8 cellular contexts compared by ENCODE assay signal in the genomic region with DNA sequence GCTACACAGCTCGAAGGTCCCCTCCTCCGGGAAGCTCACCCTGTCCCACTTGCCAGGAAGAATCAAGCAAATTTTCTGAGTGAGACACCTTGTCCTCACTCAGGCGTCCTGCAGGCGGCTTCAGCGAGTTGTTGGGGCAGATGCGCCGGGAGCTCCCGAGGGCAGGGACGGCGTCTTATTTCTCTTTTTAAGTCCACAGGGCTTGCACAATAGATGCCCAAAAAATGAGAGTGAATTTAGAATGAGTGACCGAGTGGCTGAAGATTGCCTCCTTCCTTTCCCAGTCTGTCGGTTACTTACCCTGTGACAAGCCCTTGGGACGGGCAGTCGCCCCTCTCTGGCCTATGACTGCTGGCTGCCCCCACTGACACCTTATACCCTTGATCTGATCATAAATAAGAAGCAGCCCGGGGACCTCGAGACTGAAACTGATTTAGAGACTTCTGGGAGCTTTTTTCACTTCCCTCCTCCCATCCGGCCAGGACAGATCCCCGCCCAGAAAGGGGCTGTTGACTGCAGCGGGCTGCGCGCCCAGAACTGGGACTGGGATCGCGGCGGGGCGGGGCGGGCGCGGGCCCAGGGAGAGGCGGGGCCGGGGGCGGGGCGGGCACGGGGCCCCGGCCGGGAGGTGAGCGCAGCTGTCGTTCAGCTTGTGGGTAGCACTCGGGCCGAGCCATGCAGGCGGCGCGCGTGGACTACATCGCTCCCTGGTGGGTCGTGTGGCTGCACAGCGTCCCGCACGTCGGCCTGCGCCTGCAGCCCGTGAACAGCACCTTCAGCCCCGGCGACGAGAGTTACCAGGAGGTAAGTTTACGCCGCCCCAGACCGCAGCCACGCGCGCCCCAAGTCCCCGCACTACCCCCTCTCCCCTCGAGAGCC. TPM values are rescaled to one million over a fixed set of nuclear protein-coding genes. Genes with fewer than 3 reads are reported as not detected.
DNase-seq lines count a peak whose midpoint lies in the region; TF ChIP-seq lines count a peak whose summit lies in the region.

A gene with protein sequence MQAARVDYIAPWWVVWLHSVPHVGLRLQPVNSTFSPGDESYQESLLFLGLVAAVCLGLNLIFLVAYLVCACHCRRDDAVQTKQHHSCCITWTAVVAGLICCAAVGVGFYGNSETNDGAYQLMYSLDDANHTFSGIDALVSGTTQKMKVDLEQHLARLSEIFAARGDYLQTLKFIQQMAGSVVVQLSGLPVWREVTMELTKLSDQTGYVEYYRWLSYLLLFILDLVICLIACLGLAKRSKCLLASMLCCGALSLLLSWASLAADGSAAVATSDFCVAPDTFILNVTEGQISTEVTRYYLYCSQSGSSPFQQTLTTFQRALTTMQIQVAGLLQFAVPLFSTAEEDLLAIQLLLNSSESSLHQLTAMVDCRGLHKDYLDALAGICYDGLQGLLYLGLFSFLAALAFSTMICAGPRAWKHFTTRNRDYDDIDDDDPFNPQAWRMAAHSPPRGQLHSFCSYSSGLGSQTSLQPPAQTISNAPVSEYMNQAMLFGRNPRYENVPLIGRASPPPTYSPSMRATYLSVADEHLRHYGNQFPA (plus strand): TSS at position 659 of the 879 bp plus-strand sequence. CDS start 17 bp downstream, at position 676.

- no peaks in the 10 kb centered on the region; the same call in none of the 2 replicates for H3F3A ChIP-seq in OCI-LY1 (ENCODE audit: insufficient read depth, low read length)

- H3K9ac ChIP-seq in OCI-LY1 (ENCODE audit: low read length), result no peak within 1 kb of the TSS

- H3K79me2 ChIP-seq in OCI-LY1 (ENCODE audit: insufficient read depth, low read length), result no peaks in the 10 kb centered on the region

- H3K9me3 ChIP-seq in OCI-LY1 (ENCODE audit: low read length), result no peaks in the 10 kb centered on the region
- H3K9me3 ChIP-seq in mononuclear cell (ENCODE audit: low read depth, low read length), result no peaks in the 10 kb centered on the region

- no peaks in the 10 kb centered on the region for H4K20me1 ChIP-seq in OCI-LY1 (ENCODE audit: insufficient read depth, low read length)

- no peak for TF ChIP-seq CTCF in GM20000 (IDR thresholded peaks at IDR 0.05; ENCODE audit: extremely low read depth, missing control alignments)
- peak; percentile 22; the same call in 1 of the 2 replicates for TF ChIP-seq CTCF in OCI-LY1 (IDR thresholded peaks at IDR 0.05; ENCODE audit: low read length)

- H3K27ac ChIP-seq in OCI-LY1 (ENCODE audit: low read depth, low read length, poor library complexity, severe bottlenecking), result no peak within 1 kb of the TSS

- H3K4me3 ChIP-seq in OCI-LY1 (ENCODE audit: low read depth, low read length, poor library complexity, severe bottlenecking) (peak within 1 kb of the TSS; percentile 46), mononuclear cell (ENCODE audit: low read length) (peak within 1 kb of the TSS; percentile 47)

- no peaks in the 10 kb centered on the region; the same call in 1 of the 2 replicates for H3K27me3 ChIP-seq in OCI-LY1 (ENCODE audit: insufficient read depth, low read length)
- H3K27me3 ChIP-seq in mononuclear cell (ENCODE audit: insufficient read depth, low read length), result no peaks in the 10 kb centered on the region

- no peaks in the 10 kb centered on the region for H3K9me2 ChIP-seq in OCI-LY1 (ENCODE audit: low read depth, low read length)

- peak within 1 kb of the TSS; percentile 57 for H3K4me2 ChIP-seq in OCI-LY1 (ENCODE audit: low read length)

- peaks cover 39% of the 10 kb centered on the region for H3K36me3 ChIP-seq in OCI-LY1 (ENCODE audit: insufficient read depth, low read length)

- no peak within 1 kb of the TSS for H2AFZ ChIP-seq in OCI-LY1 (ENCODE audit: low read length)

- H3K4me1 ChIP-seq in OCI-LY1 (ENCODE audit: insufficient read depth, low read length, severe bottlenecking) (peaks cover 13% of the 10 kb centered on the region), mononuclear cell (ENCODE audit: insufficient read depth, low read length) (peaks cover 60% of the 10 kb centered on the region)

- DNase-seq in COR-L47 (lab: John Stamatoyannopoulos, UW) (peak; percentile 75), GM20000 (ENCODE audit: low spot score) (peak; percentile 86), HT1080 (ENCODE audit: low read depth) (peak; percentile 83), epidermal melanocyte (ENCODE audit: insufficient read length, low spot score) (peak; percentile 68)
- DNase-seq in activated CD8-positive, alpha-beta memory T cell treated with anti-CD3 and anti-CD28 coated beads, Interleukin-2, amount 50 U/mL, for 48 hours, result peak; percentile 87
- DNase-seq in stimulated activated CD8-positive, alpha-beta memory T cell treated with anti-CD3 and anti-CD28 coated beads, Interleukin-4, amount 100 ng/mL, for 24 hours (ENCODE audit: low read depth), result peak; percentile 61

RNA-seq across cellular contexts. Expression of the gene that starts here (rescaled TPM):
- total RNA-seq in HT1080 (2014; rRNA removed; shearing (Covaris generic)), result 0.40 and 1.3 TPM in 2 replicates
- polyA plus RNA-seq in HT1080 (2015; cell fraction: cytosol; rRNA removed), result 0.60 and 1.2 TPM in 2 replicates
- polyA plus RNA-seq in HT1080 (2015; cell fraction: nucleus; rRNA removed), result 2.9 and 7.7 TPM in 2 replicates
- total RNA-seq in mononuclear cell, result 8.5 TPM
